ENCODE assay signal across 1 cellular context in the genomic region with DNA sequence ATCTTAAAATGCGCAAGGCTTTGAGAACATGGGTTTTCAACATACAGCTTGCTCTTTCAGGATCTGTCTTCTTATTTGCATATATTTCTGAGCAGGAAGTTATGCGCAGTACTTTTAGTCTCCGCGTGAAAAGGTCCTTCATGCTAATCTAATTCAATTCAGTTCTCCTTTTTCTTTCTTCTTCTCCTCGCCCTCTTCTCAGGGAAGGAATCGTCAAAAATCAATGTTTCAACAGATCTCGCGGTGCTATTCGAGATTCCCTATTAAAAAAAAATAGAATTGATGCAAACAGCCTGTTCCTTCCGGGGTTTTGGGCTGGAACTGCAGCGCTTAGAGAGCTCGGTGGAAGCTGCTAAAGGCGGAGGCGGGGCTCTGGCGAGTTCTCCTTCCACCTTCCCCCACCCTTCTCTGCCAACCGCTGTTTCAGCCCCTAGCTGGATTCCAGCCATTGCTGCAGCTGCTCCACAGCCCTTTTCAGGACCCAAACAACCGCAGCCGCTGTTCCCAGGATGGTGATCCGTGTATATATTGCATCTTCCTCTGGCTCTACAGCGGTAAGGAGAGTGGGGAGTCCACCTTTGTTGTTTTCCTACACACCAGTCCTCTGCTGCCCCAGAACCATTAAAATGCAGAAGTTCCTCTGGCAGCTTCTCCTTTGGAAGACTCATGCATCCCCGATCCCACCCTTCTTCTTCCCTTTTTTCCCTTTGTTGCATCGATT.
A peak's percentile ranks its signal among the peaks of the same experiment; 100 is the strongest.
TF ChIP-seq lines count a peak whose summit lies in the region.

Gene HMGN5, minus strand, starts transcription at position 222 of the 721 bp plus-strand sequence. CDS start 80,364 bp downstream, outside the sequence.
Gene SH3BGRL, plus strand, starts transcription at position 411 of the 721 bp plus-strand sequence. Its CDS starts 99 bp downstream, at position 510.

TF ChIP-seq in GM12878, 131 proteins besides CTCF, POLR2A, EP300 and RAD21 (continued from another document):
- TF ChIP-seq PRDM15 (CRISPR knock-in tag; IDR thresholded peaks at IDR 0.05) (no peak), BRCA1 (IDR thresholded peaks at IDR 0.05; ENCODE audit: low read depth, low read length) (no peak), SPI1 (IDR thresholded peaks at IDR 0.05; ENCODE audit: borderline replicate concordance, insufficient read depth, low read depth, low read length) (0 out of 2 replicates have a peak, but pooled peaks have one; percentile 9), NFYA (IDR thresholded peaks at IDR 0.05; ENCODE audit: borderline replicate concordance, low read depth, low read length) (no peak), FOXM1 (IDR thresholded peaks at IDR 0.05; ENCODE audit: low read depth, low read length) (no peak), MYC (IDR thresholded peaks at IDR 0.05; ENCODE audit: insufficient read depth, insufficient read length, insufficient replicate concordance, low read length, severe bottlenecking) (no peak), NR2C2 (IDR thresholded peaks at IDR 0.05; ENCODE audit: borderline replicate concordance, control insufficient read depth, insufficient read length, low read depth) (no peak), ZZZ3 (IDR thresholded peaks at IDR 0.05; ENCODE audit: control insufficient read depth, insufficient read length, low read depth) (no peak), MTA3 (IDR thresholded peaks at IDR 0.05; ENCODE audit: borderline replicate concordance, low read length) (no peak), CREB1 (IDR thresholded peaks at IDR 0.05; ENCODE audit: low read depth) (no peak), NKRF (conservative IDR thresholded peaks at IDR 0.05) (no peak), ZBTB33 (IDR thresholded peaks at IDR 0.05) (no peak), GATAD2B (conservative IDR thresholded peaks at IDR 0.05; ENCODE audit: low read depth) (no peak), BMI1 (IDR thresholded peaks at IDR 0.05; ENCODE audit: borderline replicate concordance) (no peak), RAD51 (IDR thresholded peaks at IDR 0.05) (peak; percentile 23; the same call in 1 of the 2 replicates), SIN3A (IDR thresholded peaks at IDR 0.05; ENCODE audit: low read depth, low read length) (no peak), PAX8 (IDR thresholded peaks at IDR 0.05) (no peak), ZNF687 (IDR thresholded peaks at IDR 0.05) (0 out of 2 replicates have a peak, but pooled peaks have one; percentile 18), LARP7 (IDR thresholded peaks at IDR 0.05) (no peak), NR2C1 (IDR thresholded peaks at IDR 0.05) (no peak), SREBF2 (IDR thresholded peaks at IDR 0.05; ENCODE audit: low read length) (no peak), IKZF2 (IDR thresholded peaks at IDR 0.05) (peak; percentile 33 to 44; a peak in 1 of 4 replicates), ZSCAN29 (IDR thresholded peaks at IDR 0.05) (no peak), FOS (IDR thresholded peaks at IDR 0.05; ENCODE audit: borderline replicate concordance, extremely low read depth, insufficient read length) (no peak), RUNX3 (IDR thresholded peaks at IDR 0.05; ENCODE audit: low read length) (peak; percentile 37; the same call in 1 of the 2 replicates), TCF7 (IDR thresholded peaks at IDR 0.05; ENCODE audit: borderline replicate concordance) (no peak), SMARCA5 (IDR thresholded peaks at IDR 0.05) (no peak)
- TF ChIP-seq, protein P1, sequence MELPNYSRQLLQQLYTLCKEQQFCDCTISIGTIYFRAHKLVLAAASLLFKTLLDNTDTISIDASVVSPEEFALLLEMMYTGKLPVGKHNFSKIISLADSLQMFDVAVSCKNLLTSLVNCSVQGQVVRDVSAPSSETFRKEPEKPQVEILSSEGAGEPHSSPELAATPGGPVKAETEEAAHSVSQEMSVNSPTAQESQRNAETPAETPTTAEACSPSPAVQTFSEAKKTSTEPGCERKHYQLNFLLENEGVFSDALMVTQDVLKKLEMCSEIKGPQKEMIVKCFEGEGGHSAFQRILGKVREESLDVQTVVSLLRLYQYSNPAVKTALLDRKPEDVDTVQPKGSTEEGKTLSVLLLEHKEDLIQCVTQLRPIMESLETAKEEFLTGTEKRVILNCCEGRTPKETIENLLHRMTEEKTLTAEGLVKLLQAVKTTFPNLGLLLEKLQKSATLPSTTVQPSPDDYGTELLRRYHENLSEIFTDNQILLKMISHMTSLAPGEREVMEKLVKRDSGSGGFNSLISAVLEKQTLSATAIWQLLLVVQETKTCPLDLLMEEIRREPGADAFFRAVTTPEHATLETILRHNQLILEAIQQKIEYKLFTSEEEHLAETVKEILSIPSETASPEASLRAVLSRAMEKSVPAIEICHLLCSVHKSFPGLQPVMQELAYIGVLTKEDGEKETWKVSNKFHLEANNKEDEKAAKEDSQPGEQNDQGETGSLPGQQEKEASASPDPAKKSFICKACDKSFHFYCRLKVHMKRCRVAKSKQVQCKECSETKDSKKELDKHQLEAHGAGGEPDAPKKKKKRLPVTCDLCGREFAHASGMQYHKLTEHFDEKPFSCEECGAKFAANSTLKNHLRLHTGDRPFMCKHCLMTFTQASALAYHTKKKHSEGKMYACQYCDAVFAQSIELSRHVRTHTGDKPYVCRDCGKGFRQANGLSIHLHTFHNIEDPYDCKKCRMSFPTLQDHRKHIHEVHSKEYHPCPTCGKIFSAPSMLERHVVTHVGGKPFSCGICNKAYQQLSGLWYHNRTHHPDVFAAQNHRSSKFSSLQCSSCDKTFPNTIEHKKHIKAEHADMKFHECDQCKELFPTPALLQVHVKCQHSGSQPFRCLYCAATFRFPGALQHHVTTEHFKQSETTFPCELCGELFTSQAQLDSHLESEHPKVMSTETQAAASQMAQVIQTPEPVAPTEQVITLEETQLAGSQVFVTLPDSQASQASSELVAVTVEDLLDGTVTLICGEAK (IDR thresholded peaks at IDR 0.05; ENCODE audit: borderline replicate concordance): peak; percentile 50; the same call in 1 of the 2 replicates
